ENCODE assay signal across 25 cellular contexts in the genomic region with DNA sequence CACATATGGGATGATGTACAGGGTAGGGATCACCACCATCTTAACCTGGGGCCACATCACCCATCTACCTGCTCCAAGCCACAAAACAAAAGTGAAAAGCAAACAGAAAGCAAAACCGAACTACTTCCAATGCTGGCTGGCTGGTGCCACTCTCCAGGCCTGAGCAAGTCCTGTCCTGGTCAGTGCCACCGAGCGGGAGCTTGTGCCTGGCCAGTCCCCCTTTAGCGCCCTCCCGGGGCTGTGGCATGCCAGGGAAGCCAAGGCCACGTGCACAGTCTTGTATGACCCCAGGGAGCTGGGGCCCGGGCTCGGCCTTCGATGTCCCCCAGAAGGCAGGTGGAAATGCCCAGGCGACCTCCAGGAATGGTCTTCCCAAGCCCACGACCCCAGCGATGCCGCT. TPM values are rescaled to one million over a fixed set of nuclear protein-coding genes. Genes with fewer than 3 reads are reported as not detected.
DNase-seq lines count a peak whose midpoint lies in the region; ATAC-seq, FAIRE-seq and TF ChIP-seq lines count a peak whose summit lies in the region.
"Had no signal": no experiment of that assay in that cellular context is flagged by ENCODE, and none has a peak within 500 bp of the region (broad histone marks: within the 10 kb centered on the region; RNA-seq: fewer than 3 reads in every experiment).

No MANE protein-coding gene starts in this region.

- TF ChIP-seq EP300 in K562 (IDR thresholded peaks at IDR 0.05; ENCODE audit: low read length): no peak

- H3K4me2 ChIP-seq in K562 (ENCODE audit: insufficient read depth, low read length): no peak overlapping the region

- no peak overlapping the region for H3K4me3 Mint-ChIP-seq in natural killer cell treated with Interleukin-12 subunit alpha and Interleukin-12 subunit beta and Interleukin-15 and Interleukin-18, amount 100 ng/mL, for 72 hours
- no peak overlapping the region for H3K4me3 Mint-ChIP-seq in natural killer cell
- H3K4me3 Mint-ChIP-seq in T-cell: no peak overlapping the region
- H3K4me3 Mint-ChIP-seq in stimulated activated naive CD8-positive, alpha-beta T cell treated with anti-CD3 and anti-CD28 coated beads, Interleukin-15, amount 100 ng/mL, for 72 hours: no peak overlapping the region
- H3K4me3 Mint-ChIP-seq: brain, endodermal cell had no signal

- no peaks in the 10 kb centered on the region for H3K9me1 ChIP-seq in K562 (ENCODE audit: control insufficient read depth, insufficient read depth, low read length)

- POLR2A ChIA-PET in T-cell (lab: Charles Lee) (interaction anchor here (0.5 to 0.6 kb wide), 2 partner anchors 26 to 30 kb away, joined by 4 to 6 read pairs; no protein-coding TSS in a partner anchor), K562 (lab: Yijun Ruan, JAX) (interaction anchor here (0.5 to 3.9 kb wide), 6 partner anchors 11 to 29 kb away, joined by 3 to 14 read pairs (median 3); no protein-coding TSS in a partner anchor)

- BruUV-seq in K562 (replicated peaks; lab: Mats Ljungman, UMichigan): no TSS peak

- TF ChIP-seq CTCF in natural killer cell (IDR thresholded peaks at IDR 0.05) (no peak), K562 (IDR thresholded peaks at IDR 0.05 in 2 of 3, conservative IDR thresholded peaks at IDR 0.05 in 1 of 3; ENCODE audit: insufficient read depth in 2 of 3, low read depth in 1 of 3, low read length in 3 of 3) (no peak)

- no peaks in the 10 kb centered on the region for H3K9me3 Mint-ChIP-seq in natural killer cell treated with Interleukin-12 subunit alpha and Interleukin-12 subunit beta and Interleukin-15 and Interleukin-18, amount 100 ng/mL, for 72 hours
- no peaks in the 10 kb centered on the region for H3K9me3 Mint-ChIP-seq in natural killer cell
- no peaks in the 10 kb centered on the region for H3K9me3 Mint-ChIP-seq in T-cell
- no peaks in the 10 kb centered on the region for H3K9me3 Mint-ChIP-seq in stimulated activated naive CD8-positive, alpha-beta T cell treated with anti-CD3 and anti-CD28 coated beads, Interleukin-15, amount 100 ng/mL, for 72 hours
- H3K9me3 Mint-ChIP-seq: brain, endodermal cell had no signal

- H3K4me3 ChIP-seq in K562: no peak overlapping the region
- H3K4me3 ChIP-seq: esophagus squamous epithelium, gastrocnemius medialis, lower lobe of right lung, transverse colon had no signal

- H3K9ac ChIP-seq in K562 (ENCODE audit: insufficient read depth in 1 of 2, low read depth in 2 of 2, low read length in 2 of 2): peak overlapping the region in 1 of 2 experiments; percentile 5; a peak in 1 of 4 replicates

- no peaks in the 10 kb centered on the region for H3K79me2 ChIP-seq in K562 (ENCODE audit: control insufficient read depth, insufficient read depth, low read length)

- H4K20me1 ChIP-seq in K562 (replicated peaks; ENCODE audit: control insufficient read depth, insufficient read depth, low read length): 0 out of 2 replicates have a peak, but pooled peaks cover 7% of the 10 kb centered on the region

- no peak for TF ChIP-seq POLR2A in K562 (conservative IDR thresholded peaks at IDR 0.05)

- H3K27ac Mint-ChIP-seq in natural killer cell treated with Interleukin-12 subunit alpha and Interleukin-12 subunit beta and Interleukin-15 and Interleukin-18, amount 100 ng/mL, for 72 hours: peak overlapping the region; percentile 49 to 75
- H3K27ac Mint-ChIP-seq in natural killer cell: no peak overlapping the region
- peak overlapping the region; percentile 59 to 82 for H3K27ac Mint-ChIP-seq in T-cell
- peak overlapping the region; percentile 89 to 92 for H3K27ac Mint-ChIP-seq in stimulated activated naive CD8-positive, alpha-beta T cell treated with anti-CD3 and anti-CD28 coated beads, Interleukin-15, amount 100 ng/mL, for 72 hours
- H3K27ac Mint-ChIP-seq: brain, endodermal cell had no signal

- no peak for TF ChIP-seq RAD21 in K562 (CRISPR knock-in tag; conservative IDR thresholded peaks at IDR 0.05 in 1 of 2, IDR thresholded peaks at IDR 0.05 in 1 of 2)

- no peaks in the 10 kb centered on the region for H3K9me3 ChIP-seq in K562 (replicated peaks; ENCODE audit: control insufficient read depth, insufficient read depth, low read depth, low read length)
- H3K9me3 ChIP-seq: esophagus squamous epithelium, gastrocnemius medialis, lower lobe of right lung, transverse colon had no signal

- H2AFZ ChIP-seq in K562 (ENCODE audit: low read depth, low read length): no peak overlapping the region

- DNase-seq in natural killer cell treated with Interleukin-12 subunit alpha and Interleukin-12 subunit beta and Interleukin-15 and Interleukin-18, amount 100 ng/mL, for 72 hours (ENCODE audit: low spot score): no peak
- DNase-seq in natural killer cell: no peak
- no peak for DNase-seq in T-cell
- no peak for DNase-seq in K562 (ENCODE audit: extremely low read depth in 1 of 4, low spot score in 3 of 4)
- no peak for DNase-seq in stimulated activated naive CD8-positive, alpha-beta T cell treated with anti-CD3 and anti-CD28 coated beads, Interleukin-15, amount 100 ng/mL, for 72 hours
- no peak for DNase-seq in T-helper 9 cell
- no peak for DNase-seq in KBM-7
- DNase-seq: activated CD4-positive, alpha-beta T cell treated with anti-CD3 and anti-CD28 coated beads for 4 hours; endodermal cell; esophagus squamous epithelium; gastrocnemius medialis; lower lobe of right lung; NCI-H187 treated with DMSO at 0.1 percent for 48 hours; nucleus accumbens; stimulated activated CD4-positive, alpha-beta T cell treated with anti-CD3 and anti-CD28 coated beads, Interleukin-2, amount 100 ng/mL, for 48 hours; stimulated activated naive CD4-positive, alpha-beta T cell treated with Interleukin-2 at 50 U/mL for 16 hours; transverse colon had no signal

- intact Hi-C loops in natural killer cell (cut with micrococcal nuclease) (no loop called here), K562 (cut with micrococcal nuclease) (no loop called here)

- no peaks in the 10 kb centered on the region for H3K27me3 ChIP-seq in K562 (ENCODE audit: control insufficient read depth in 2 of 2, insufficient read depth in 2 of 2, low read length in 2 of 2)
- H3K27me3 ChIP-seq: esophagus squamous epithelium, gastrocnemius medialis, transverse colon had no signal

- 92% methylated on average over 12 of the region's 13 CpGs for WGBS in K562 (ENCODE audit: insufficient coverage, low coverage, missing lambda C conversion rate)

- FAIRE-seq in K562 (lab: Jason Lieb, UNC): no peak
- FAIRE-seq: colon, G401.6, GM18507, keratinocyte, TTC549 had no signal

- CTCF ChIA-PET in T-cell (lab: Charles Lee) (no interaction called here), K562 (lab: Yijun Ruan, JAX; ENCODE audit: low intra/inter-chr PET ratio) (no interaction called here)

- peaks cover 5% of the 10 kb centered on the region for H3K36me3 Mint-ChIP-seq in natural killer cell treated with Interleukin-12 subunit alpha and Interleukin-12 subunit beta and Interleukin-15 and Interleukin-18, amount 100 ng/mL, for 72 hours
- H3K36me3 Mint-ChIP-seq in natural killer cell (no peaks in the 10 kb centered on the region), T-cell (peaks cover 49% of the 10 kb centered on the region)

- H3K27me3 Mint-ChIP-seq in natural killer cell treated with Interleukin-12 subunit alpha and Interleukin-12 subunit beta and Interleukin-15 and Interleukin-18, amount 100 ng/mL, for 72 hours: no peaks in the 10 kb centered on the region
- H3K27me3 Mint-ChIP-seq in natural killer cell (ENCODE audit: low read depth in 2 of 2) (no peaks in the 10 kb centered on the region), T-cell (no peaks in the 10 kb centered on the region)
- no peaks in the 10 kb centered on the region for H3K27me3 Mint-ChIP-seq in stimulated activated naive CD8-positive, alpha-beta T cell treated with anti-CD3 and anti-CD28 coated beads, Interleukin-15, amount 100 ng/mL, for 72 hours
- H3K27me3 Mint-ChIP-seq: brain had no signal

- H3K36me3 ChIP-seq in K562 (ENCODE audit: control insufficient read depth, insufficient read depth, low read length): peaks cover 73% of the 10 kb centered on the region; the same call in 2 of the 3 replicates

- peaks cover 0 to 19% of the 10 kb centered on the region in 2 experiments; a peak in 1 of 5 replicates for H3K4me1 ChIP-seq in K562 (replicated peaks in 1 of 2; ENCODE audit: control insufficient read depth in 2 of 2, insufficient read depth in 2 of 2, low read length in 2 of 2)
- H3K4me1 ChIP-seq: gastrocnemius medialis, lower lobe of right lung, transverse colon had no signal

- no peak overlapping the region for H3K27ac ChIP-seq in K562 (ENCODE audit: extremely low read depth, low read depth, low read length)
- H3K27ac ChIP-seq: esophagus squamous epithelium, gastrocnemius medialis, lower lobe of right lung, transverse colon had no signal

- ATAC-seq in natural killer cell treated with Interleukin-12 subunit alpha and Interleukin-12 subunit beta and Interleukin-15 and Interleukin-18, amount 100 ng/mL, for 72 hours: no peak
- ATAC-seq in natural killer cell (no peak), T-cell (replicated peaks in 1 of 4) (no peak), K562 (no peak), HG02981 (IDR thresholded peaks at IDR 0.05; ENCODE audit: unreplicated experiment) (no peak)
- ATAC-seq in stimulated activated naive CD8-positive, alpha-beta T cell treated with anti-CD3 and anti-CD28 coated beads, Interleukin-15, amount 100 ng/mL, for 72 hours: no peak
- ATAC-seq: gastrocnemius medialis, lower lobe of right lung, Right ventricle myocardium inferior had no signal

- in situ Hi-C loops in K562 (cut with MboI) (no loop called here), KBM-7 (cut with MboI; ENCODE audit: low pct_unique_long_range_greater_than_20kb, low sequenced_read_pairs) (no loop called here)

- peaks cover 9 to 12% of the 10 kb centered on the region in 2 donors for H3K4me1 Mint-ChIP-seq in natural killer cell treated with Interleukin-12 subunit alpha and Interleukin-12 subunit beta and Interleukin-15 and Interleukin-18, amount 100 ng/mL, for 72 hours (ENCODE audit: low read depth in 2 of 2)
- H3K4me1 Mint-ChIP-seq in natural killer cell: peaks cover 0 to 14% of the 10 kb centered on the region in 2 donors
- H3K4me1 Mint-ChIP-seq in T-cell: peaks cover 28 to 55% (median 29%) of the 10 kb centered on the region in 3 donors
- H3K4me1 Mint-ChIP-seq in stimulated activated naive CD8-positive, alpha-beta T cell treated with anti-CD3 and anti-CD28 coated beads, Interleukin-15, amount 100 ng/mL, for 72 hours: peaks cover 100% of the 10 kb centered on the region
- H3K4me1 Mint-ChIP-seq: brain, endodermal cell had no signal

RNA-seq across cellular contexts. Expression of a gene that starts 17.9 kb away (rescaled TPM):
- 100 to 1,000 TPM; 160 to 222 TPM for total RNA-seq in natural killer cell treated with Interleukin-12 subunit alpha and Interleukin-12 subunit beta and Interleukin-15 and Interleukin-18, amount 100 ng/mL, for 72 hours
- total RNA-seq in natural killer cell: 100 to 1,000 TPM; 219 to 244 (median 237) TPM
- total RNA-seq in T-cell: 100 to 1,000 TPM; 253 to 388 (median 299) TPM
- total RNA-seq in K562 (2011; cell fraction: chromatin; rRNA removed; ENCODE audit: low replicate concordance): 200 and 559 TPM in 2 replicates
- total RNA-seq in K562 (2011; cell fraction: nucleolus; rRNA removed): 89.9 and 105 TPM in 2 replicates
- 185 and 193 TPM in 2 replicates for total RNA-seq in K562 (2011; cell fraction: nucleoplasm; rRNA removed)
- total RNA-seq in K562 (2014; rRNA removed): 217 and 237 TPM in 2 replicates
- total RNA-seq in K562 (2014; rRNA removed; fragmentation: Illumina TruSeq; extraction: Trizol): 179 and 210 TPM in 2 replicates
- 145 and 153 TPM in 2 replicates for total RNA-seq in K562 (2015; rRNA removed; fragmentation: Illumina TruSeq; extraction: Trizol)
- total RNA-seq in K562 (2021): 167 and 180 TPM in 2 replicates
- polyA plus RNA-seq in K562 (2011; rRNA removed): 145 and 176 TPM in 2 replicates
- 72.7 and 90.0 TPM in 2 replicates for polyA plus RNA-seq in K562 (2011; cell fraction: cytosol; rRNA removed)
- 166 and 223 TPM in 2 replicates for polyA plus RNA-seq in K562 (2011; cell fraction: nucleus; rRNA removed)
- polyA plus RNA-seq in K562 (2012): 103 and 135 TPM in 2 replicates
- polyA plus RNA-seq in K562 (2014; fragmentation: Illumina TruSeq; extraction: Trizol): 154 and 184 TPM in 2 replicates
- polyA plus RNA-seq in K562 (2014; fragmentation: Nextera tagmentation; extraction: Ambion mirVana): 10 to 100 TPM; 34.1 to 50.7 TPM
- polyA plus RNA-seq in K562 (2014; rRNA removed): 221 and 244 TPM in 2 replicates
- polyA minus RNA-seq in K562 (2011; rRNA and poly(A)+ RNA removed): 207 and 232 TPM in 2 replicates
- polyA minus RNA-seq in K562 (2011; cell fraction: cytosol; rRNA and poly(A)+ RNA removed): 66.1 and 67.2 TPM in 2 replicates
- polyA minus RNA-seq in K562 (2011; cell fraction: nucleus; rRNA and poly(A)+ RNA removed): 76.3 and 166 TPM in 2 replicates

RNA-seq across cellular contexts. Expression of a gene that starts 47.2 kb away (rescaled TPM):
- total RNA-seq in natural killer cell treated with Interleukin-12 subunit alpha and Interleukin-12 subunit beta and Interleukin-15 and Interleukin-18, amount 100 ng/mL, for 72 hours: 100 to 1,000 TPM in 1 of 2 donors, 10 to 100 TPM in 1; 88.8 to 128 TPM
- total RNA-seq in natural killer cell (10 to 100 TPM; 47.9 to 51.3 (median 50.3) TPM), T-cell (100 to 1,000 TPM in 3 of 5 donors, 10 to 100 TPM in 2; 45.3 to 113 (median 109) TPM), K562 (2014; rRNA removed) (73.6 and 77.3 TPM in 2 replicates), K562 (2014; rRNA removed; fragmentation: Illumina TruSeq; extraction: Trizol) (52.3 and 57.4 TPM in 2 replicates), K562 (2015; rRNA removed; fragmentation: Illumina TruSeq; extraction: Trizol) (27.0 and 31.5 TPM in 2 replicates), K562 (2021) (76.1 and 90.2 TPM in 2 replicates)
- total RNA-seq in K562 (2011; cell fraction: chromatin; rRNA removed; ENCODE audit: low replicate concordance): 298 and 329 TPM in 2 replicates
- total RNA-seq in K562 (2011; cell fraction: nucleolus; rRNA removed): 156 and 161 TPM in 2 replicates
- 164 and 168 TPM in 2 replicates for total RNA-seq in K562 (2011; cell fraction: nucleoplasm; rRNA removed)
- polyA plus RNA-seq in K562 (2011; rRNA removed) (87.9 and 93.0 TPM in 2 replicates), K562 (2014; fragmentation: Illumina TruSeq; extraction: Trizol) (80.1 and 90.0 TPM in 2 replicates), K562 (2014; fragmentation: Nextera tagmentation; extraction: Ambion mirVana) (10 to 100 TPM; 14.4 to 28.4 TPM), K562 (2014; rRNA removed) (94.0 and 106 TPM in 2 replicates)
- 38.4 and 53.6 TPM in 2 replicates for polyA plus RNA-seq in K562 (2011; cell fraction: cytosol; rRNA removed)
- 222 and 259 TPM in 2 replicates for polyA plus RNA-seq in K562 (2011; cell fraction: nucleus; rRNA removed)
- 42.8 and 175 TPM in 2 replicates for polyA plus RNA-seq in K562 (2012)
- polyA minus RNA-seq in K562 (2011; rRNA and poly(A)+ RNA removed): 60.4 and 65.4 TPM in 2 replicates
- 27.4 and 51.4 TPM in 2 replicates for polyA minus RNA-seq in K562 (2011; cell fraction: cytosol; rRNA and poly(A)+ RNA removed)
- 66.9 and 96.7 TPM in 2 replicates for polyA minus RNA-seq in K562 (2011; cell fraction: nucleus; rRNA and poly(A)+ RNA removed)

Comparison
In these comparisons a context has a peak if more than half of its experiments do, and no peak if none do; other contexts are left out.
1. H3K27ac Mint-ChIP-seq: peak in natural killer cell treated with Interleukin-12 subunit alpha and Interleukin-12 subunit beta and Interleukin-15 and Interleukin-18, amount 100 ng/mL, for 72 hours (2 of 2), T-cell (2 of 2) and stimulated activated naive CD8-positive, alpha-beta T cell treated with anti-CD3 and anti-CD28 coated beads, Interleukin-15, amount 100 ng/mL, for 72 hours (2 of 2); none in natural killer cell (0 of 2).